Comparison of ENCODE assay signal across 11 cellular contexts in genomic region chr3:42376397-42376798, GRCh38. TPM values are rescaled to one million over a fixed set of nuclear protein-coding genes. Genes with fewer than 3 reads are reported as not detected.
DNase-seq lines count a peak whose midpoint lies in the region; ATAC-seq, FAIRE-seq and TF ChIP-seq lines count a peak whose summit lies in the region.
"Had no signal": no experiment of that assay in that cellular context is flagged by ENCODE, and none has a peak within 500 bp of the region (broad histone marks: within the 10 kb centered on the region; RNA-seq: fewer than 3 reads in every experiment).

No MANE protein-coding gene starts in this region.

- ATAC-seq in HCT116 (peak; percentile 91), GM19397 (IDR thresholded peaks at IDR 0.05; ENCODE audit: unreplicated experiment) (no peak)

- H3K36me3 ChIP-seq in HCT116 (ENCODE audit: control insufficient read depth in 1 of 2, insufficient read depth in 2 of 2, low read length in 2 of 2) (no peaks in the 10 kb centered on the region), kidney (ENCODE audit: control insufficient read depth in 1 of 2, insufficient read depth in 2 of 2, low read length in 2 of 2) (no peaks in the 10 kb centered on the region)
- H3K36me3 ChIP-seq: thoracic aorta had no signal

- TF ChIP-seq POLR2A in HCT116 (IDR thresholded peaks at IDR 0.05; ENCODE audit: borderline replicate concordance, extremely low read depth, insufficient read depth, insufficient read length), result no peak

- peak overlapping the region; percentile 73 for H2AFZ ChIP-seq in HCT116 (ENCODE audit: low read depth, low read length, poor library complexity, severe bottlenecking)

- H4K20me1 ChIP-seq in HCT116 (ENCODE audit: insufficient read depth), result no peaks in the 10 kb centered on the region

- RAD21 ChIA-PET in HCT116 (lab: Charles Lee; ENCODE audit: low non-redundant PET in 1 of 2, low total read pairs in 2 of 2, uncharacterized antibody in 2 of 2, unreplicated experiment in 2 of 2), result no interaction called here

- POLR2A ChIA-PET in HCT116 (lab: Charles Lee) (no interaction called here), RWPE1 (lab: Yijun Ruan, JAX; ENCODE audit: low non-redundant PET) (no interaction called here)

- no peaks in the 10 kb centered on the region for H3K79me2 ChIP-seq in HCT116 (ENCODE audit: insufficient read depth, low read length)

- H3K9me3 ChIP-seq in HCT116 (ENCODE audit: control insufficient read depth in 1 of 2, insufficient read depth in 1 of 2, low read depth in 1 of 2, low read length in 2 of 2) (no peaks in the 10 kb centered on the region), kidney (ENCODE audit: control insufficient read depth in 1 of 2, low read length in 2 of 2) (no peaks in the 10 kb centered on the region)
- H3K9me3 ChIP-seq: thoracic aorta had no signal

- BruUV-seq in HCT116 (replicated peaks; lab: Mats Ljungman, UMichigan), result no TSS peak

- no peak for TF ChIP-seq RAD21 in HCT116 (IDR thresholded peaks at IDR 0.05; ENCODE audit: low read depth)

- intact Hi-C loops in HCT116 (cut with micrococcal nuclease), result no loop called here
- intact Hi-C loops in kidney (cut with DNase I), result no loop called here

- FAIRE-seq in kidney (lab: Jason Lieb, UNC), result no peak

- peak overlapping the region; percentile 55 for H3K4me2 ChIP-seq in HCT116 (ENCODE audit: low read length)

- DNase-seq in HCT116 (ENCODE audit: low read depth, low spot score) (peak; percentile 15), RWPE1 (ENCODE audit: low spot score) (peak; percentile 64), epithelial cell of proximal tubule (ENCODE audit: low read depth) (peak; percentile 38), NOMO-1 treated with dmso at 0.1 percent for 144 hours (lab: John Stamatoyannopoulos, UW; ENCODE audit: unreplicated experiment) (no peak), kidney (no peak), NCI-H510A treated with DMSO at 0.1 percent for 48 hours (lab: John Stamatoyannopoulos, UW) (no peak)
- peak; percentile 47 for DNase-seq in stimulated activated CD4-positive, alpha-beta T cell treated with anti-CD3 and anti-CD28 coated beads, Interleukin-4, amount 100 ng/mL, for 24 hours
- DNase-seq: islet precursor cell had no signal

- CTCF ChIA-PET in HCT116 (lab: Charles Lee), result no interaction called here
- CTCF ChIA-PET in RWPE1 (lab: Yijun Ruan, JAX), result no interaction called here

- H3K9me2 ChIP-seq in HCT116 (ENCODE audit: insufficient read depth), result no peaks in the 10 kb centered on the region

- peaks cover 11 to 18% of the 10 kb centered on the region in 2 experiments for H3K4me1 ChIP-seq in HCT116 (ENCODE audit: control insufficient read depth in 1 of 2, insufficient read depth in 2 of 2, low read length in 2 of 2)
- H3K4me1 ChIP-seq in kidney (ENCODE audit: control insufficient read depth in 1 of 2, insufficient read depth in 1 of 2, low read depth in 1 of 2, low read length in 2 of 2), result no peaks in the 10 kb centered on the region

- H3K27me3 ChIP-seq in HCT116 (ENCODE audit: insufficient read depth, low read length), result no peaks in the 10 kb centered on the region

- H3K27ac ChIP-seq in HCT116 (ENCODE audit: low read depth, low read length), result no peak overlapping the region
- H3K27ac ChIP-seq in RWPE1, result peak overlapping the region; percentile 75
- H3K27ac ChIP-seq in kidney (ENCODE audit: low read depth in 2 of 2, low read length in 2 of 2), result no peak overlapping the region
- H3K27ac ChIP-seq: thoracic aorta had no signal

- H3K4me3 ChIP-seq in HCT116 (replicated peaks in 1 of 2; ENCODE audit: low read depth in 1 of 2, low read length in 2 of 2) (no peak overlapping the region), epithelial cell of proximal tubule (ENCODE audit: low read depth, low read length) (no peak overlapping the region), kidney (ENCODE audit: low read length in 2 of 2) (no peak overlapping the region)
- H3K4me3 ChIP-seq: thoracic aorta had no signal

- TF ChIP-seq CTCF in HCT116 (IDR thresholded peaks at IDR 0.05 in 2 of 3, conservative IDR thresholded peaks at IDR 0.05 in 1 of 3; ENCODE audit: borderline replicate concordance in 1 of 3, insufficient read depth in 1 of 3, low read depth in 2 of 3, low read length in 2 of 3) (no peak), RWPE1 (conservative IDR thresholded peaks at IDR 0.05; ENCODE audit: low read depth) (no peak), epithelial cell of proximal tubule (conservative IDR thresholded peaks at IDR 0.05; ENCODE audit: low read depth, low read length) (no peak), kidney (IDR thresholded peaks at IDR 0.05; ENCODE audit: borderline replicate concordance, extremely low read depth, insufficient read depth) (no peak)

- H3K9ac ChIP-seq in HCT116 (ENCODE audit: low read length) (no peak overlapping the region), kidney (ENCODE audit: low read length in 2 of 2) (no peak overlapping the region)

TF ChIP-seq in HCT116, 20 proteins besides CTCF, POLR2A, EP300 and RAD21:
- no peak for TF ChIP-seq EZH2 (IDR thresholded peaks at IDR 0.05)
- TF ChIP-seq EGR1 (IDR thresholded peaks at IDR 0.05; ENCODE audit: low read depth), result peak; percentile 91
- TF ChIP-seq REST (IDR thresholded peaks at IDR 0.05; ENCODE audit: low read depth), result no peak
- TF ChIP-seq YY1 (IDR thresholded peaks at IDR 0.05; ENCODE audit: extremely low read depth, insufficient replicate concordance, low read depth, low read length), result no peak
- TF ChIP-seq SP1 (IDR thresholded peaks at IDR 0.05; ENCODE audit: low read depth), result no peak
- TF ChIP-seq ZNF274 (IDR thresholded peaks at IDR 0.05; ENCODE audit: low read depth, low read length), result no peak
- peak; percentile 45; the same call in 1 of the 2 replicates for TF ChIP-seq JUND (IDR thresholded peaks at IDR 0.05)
- no peak for TF ChIP-seq EZH2phosphoT487 (IDR thresholded peaks at IDR 0.05; ENCODE audit: borderline replicate concordance)
- no peak for TF ChIP-seq ELF1 (IDR thresholded peaks at IDR 0.05; ENCODE audit: borderline replicate concordance, low read depth)
- TF ChIP-seq FOSL1 (IDR thresholded peaks at IDR 0.05; ENCODE audit: low read depth), result peak; percentile 55
- no peak for TF ChIP-seq SRF (IDR thresholded peaks at IDR 0.05; ENCODE audit: low read depth)

RNA-seq across cellular contexts. Expression of gene LYZL4, which starts 34.0 kb away (rescaled TPM):
- total RNA-seq in HCT116 (2021; ENCODE audit: unreplicated experiment) (not detected), epithelial cell of proximal tubule (not detected in 2 replicates), kidney (not detected)
- polyA plus RNA-seq in HCT116 (2012), result not detected in 2 replicates
- polyA plus RNA-seq in kidney (ENCODE audit: insufficient read depth, low read depth, low replicate concordance), result not detected
- total RNA-seq: T-helper 2 cell treated with Interferon-gamma antibody and Interleukin-4, amounts not matched to agents 100 ng/mL and 5 ng/mL, for 36 hours; thoracic aorta had no signal

Comparison
In these comparisons a context has a peak if more than half of its experiments do, and no peak if none do; other contexts are left out.
1. DNase-seq: peak in HCT116 (single experiment), RWPE1 (single experiment), epithelial cell of proximal tubule (single experiment) and stimulated activated CD4-positive, alpha-beta T cell treated with anti-CD3 and anti-CD28 coated beads, Interleukin-4, amount 100 ng/mL, for 24 hours (single experiment); none in NOMO-1 treated with dmso at 0.1 percent for 144 hours (single experiment), kidney (single experiment) and NCI-H510A treated with DMSO at 0.1 percent for 48 hours (single experiment).